In genomic region chrX:3204606-3205005, GRCh38 we compare ENCODE assay signal across 1 cellular context.
TF ChIP-seq lines count a peak whose summit lies in the region.

No MANE protein-coding gene starts in this region.

TF ChIP-seq in A549, 52 proteins besides CTCF, POLR2A, EP300 and RAD21 (continued from another document):
- no peak for TF ChIP-seq RNF2 (IDR thresholded peaks at IDR 0.05; ENCODE audit: borderline replicate concordance, low read depth)
